In genomic region chr5:132072508-132072907, GRCh38 we compare ENCODE assay signal across 36 cellular contexts. TPM values are rescaled to one million over a fixed set of nuclear protein-coding genes. Genes with fewer than 3 reads are reported as not detected.
A peak's percentile ranks its signal among the peaks of the same experiment; 100 is the strongest.
DNase-seq lines count a peak whose midpoint lies in the region; ATAC-seq and TF ChIP-seq lines count a peak whose summit lies in the region.
"Had no signal": no experiment of that assay in that cellular context is flagged by ENCODE, and none has a peak within 500 bp of the region (broad histone marks: within the 10 kb centered on the region; RNA-seq: fewer than 3 reads in every experiment).

No MANE protein-coding gene starts in this region.

- peak overlapping the region; percentile 85 for H3K27ac ChIP-seq in RWPE2 (ENCODE audit: poor library complexity, severe bottlenecking)
- peak overlapping the region; percentile 76 for H3K27ac ChIP-seq in lower lobe of right lung
- H3K27ac ChIP-seq in smooth muscle cell (ENCODE audit: low read depth): no peak overlapping the region
- H3K27ac ChIP-seq: C4-2B, esophagus squamous epithelium, GM23248, prostate gland had no signal

- no peaks in the 10 kb centered on the region for H3K9me3 ChIP-seq in RWPE2 (ENCODE audit: severe bottlenecking)
- H3K9me3 ChIP-seq in lower lobe of right lung: no peaks in the 10 kb centered on the region
- H3K9me3 ChIP-seq in smooth muscle cell (replicated peaks; ENCODE audit: low read depth): no peaks in the 10 kb centered on the region
- H3K9me3 ChIP-seq: esophagus squamous epithelium, prostate gland had no signal

- H3K4me3 ChIP-seq in RWPE2 (ENCODE audit: severe bottlenecking) (no peak overlapping the region), lower lobe of right lung (no peak overlapping the region), smooth muscle cell (no peak overlapping the region)
- H3K4me3 ChIP-seq: esophagus squamous epithelium, GM23248, prostate gland had no signal

- no peak overlapping the region for H2AFZ ChIP-seq in smooth muscle cell (ENCODE audit: low read depth)
- H2AFZ ChIP-seq: GM23248 had no signal

- no peak overlapping the region for H3K9ac ChIP-seq in smooth muscle cell (ENCODE audit: low read depth)
- H3K9ac ChIP-seq: GM23248 had no signal

- no peak for DNase-seq in T-helper 1 cell
- peak; percentile 92 for DNase-seq in DMS53 (lab: John Stamatoyannopoulos, UW)
- no peak for DNase-seq in RWPE2 (ENCODE audit: low spot score)
- DNase-seq in lower lobe of right lung: peak; percentile 70
- no peak for DNase-seq in mesenteric fat pad (ENCODE audit: low spot score)
- DNase-seq in smooth muscle cell (lab: John Stamatoyannopoulos, UW; ENCODE audit: unreplicated experiment): no peak
- DNase-seq: activated naive CD4-positive, alpha-beta T cell treated with anti-CD3 and anti-CD28 coated beads, Interleukin-2, amount 10 ng/mL, durations not matched to agents 7 days and 5 days; activated T-cell treated with anti-CD3 and anti-CD28 coated beads, Interleukin-2, amount 50 U/mL, for 72 hours; DND-41; esophagus squamous epithelium; foreskin keratinocyte; GF-D8; GM23248; head of caudate nucleus; left ventricle myocardium superior; MV-4-11; naive thymus-derived CD8-positive, alpha-beta T cell; NCI-H1436 treated with DMSO at 0.1 percent for 48 hours; NCI-H2171; NCI-H524 treated with DMSO at 0.1 percent for 48 hours; NK-92 treated with Interleukin-12 subunit alpha and Interleukin-12 subunit beta, amount 100 ng/mL, for 24 hours; nucleus accumbens; SHP77; stimulated activated CD4-positive, alpha-beta T cell treated with anti-CD3 and anti-CD28 coated beads, Interleukin-12 subunit alpha, Interleukin-12 subunit beta, amount 100 ng/mL, for 4 hours; stimulated activated CD4-positive, alpha-beta T cell treated with anti-CD3 and anti-CD28 coated beads, Interleukin-2, amount 100 ng/mL, for 48 hours; substantia nigra; T-helper 9 cell had no signal

- no peaks in the 10 kb centered on the region for H3F3A ChIP-seq in smooth muscle cell (ENCODE audit: low read depth)

- no peaks in the 10 kb centered on the region for H3K79me2 ChIP-seq in smooth muscle cell (ENCODE audit: low read depth)

- no peaks in the 10 kb centered on the region for H3K27me3 ChIP-seq in RWPE2 (ENCODE audit: insufficient read depth, poor library complexity, severe bottlenecking)
- H3K27me3 ChIP-seq in lower lobe of right lung (ENCODE audit: low read depth): no peaks in the 10 kb centered on the region
- no peaks in the 10 kb centered on the region for H3K27me3 ChIP-seq in smooth muscle cell (ENCODE audit: low read depth)
- H3K27me3 ChIP-seq: esophagus squamous epithelium, foreskin keratinocyte had no signal

- peaks cover 11% of the 10 kb centered on the region for H3K36me3 Mint-ChIP-seq in T-helper 1 cell treated with Interleukin-12 subunit alpha and Interleukin-12 subunit beta and Interleukin-4 antibody, amounts not matched to agents 30 μg/mL and 1 μg/mL, for 36 hours (ENCODE audit: low read depth)
- H3K36me3 Mint-ChIP-seq: activated naive CD4-positive, alpha-beta T cell treated with anti-CD3 and anti-CD28 coated beads, Interleukin-2, amount 10 ng/mL, durations not matched to agents 7 days and 5 days; naive thymus-derived CD8-positive, alpha-beta T cell; type B pancreatic cell had no signal

- H3K27ac Mint-ChIP-seq in T-helper 1 cell treated with Interleukin-12 subunit alpha and Interleukin-12 subunit beta and Interleukin-4 antibody, amounts not matched to agents 30 μg/mL and 1 μg/mL, for 36 hours: peak overlapping the region; percentile 69
- H3K27ac Mint-ChIP-seq: activated naive CD4-positive, alpha-beta T cell treated with anti-CD3 and anti-CD28 coated beads, Interleukin-2, amount 10 ng/mL, durations not matched to agents 7 days and 5 days; activated T-cell treated with anti-CD3 and anti-CD28 coated beads, Interleukin-2, amount 50 U/mL, for 72 hours; type B pancreatic cell had no signal

- intact Hi-C loops in lower lobe of right lung (cut with DNase I): no loop called here

- H3K4me3 Mint-ChIP-seq in T-helper 1 cell treated with Interleukin-12 subunit alpha and Interleukin-12 subunit beta and Interleukin-4 antibody, amounts not matched to agents 30 μg/mL and 1 μg/mL, for 36 hours: no peak overlapping the region
- H3K4me3 Mint-ChIP-seq: activated naive CD4-positive, alpha-beta T cell treated with anti-CD3 and anti-CD28 coated beads, Interleukin-2, amount 10 ng/mL, durations not matched to agents 7 days and 5 days; activated T-cell treated with anti-CD3 and anti-CD28 coated beads, Interleukin-2, amount 50 U/mL, for 72 hours; type B pancreatic cell had no signal

- no peak for TF ChIP-seq POLR2A in GM18505 (IDR thresholded peaks at IDR 0.05; ENCODE audit: borderline replicate concordance, extremely low read depth, insufficient read depth, insufficient read length)

- no peaks in the 10 kb centered on the region for H3K36me3 ChIP-seq in RWPE2 (ENCODE audit: low read depth)
- H3K36me3 ChIP-seq in lower lobe of right lung: no peaks in the 10 kb centered on the region
- no peaks in the 10 kb centered on the region for H3K36me3 ChIP-seq in smooth muscle cell (ENCODE audit: low read depth)
- H3K36me3 ChIP-seq: esophagus squamous epithelium, prostate gland had no signal

- peaks cover 51% of the 10 kb centered on the region for H3K4me1 Mint-ChIP-seq in T-helper 1 cell treated with Interleukin-12 subunit alpha and Interleukin-12 subunit beta and Interleukin-4 antibody, amounts not matched to agents 30 μg/mL and 1 μg/mL, for 36 hours (ENCODE audit: low read depth)

- 94% methylated on average over 2 of the region's 2 CpGs for WGBS in smooth muscle cell (ENCODE audit: low lambda C conversion rate)

- H3K27me3 Mint-ChIP-seq in T-helper 1 cell treated with Interleukin-12 subunit alpha and Interleukin-12 subunit beta and Interleukin-4 antibody, amounts not matched to agents 30 μg/mL and 1 μg/mL, for 36 hours (ENCODE audit: low read depth): no peaks in the 10 kb centered on the region
- H3K27me3 Mint-ChIP-seq: naive thymus-derived CD8-positive, alpha-beta T cell; type B pancreatic cell had no signal

- H3K4me2 ChIP-seq in smooth muscle cell: no peak overlapping the region

- H3K9me3 Mint-ChIP-seq in T-helper 1 cell treated with Interleukin-12 subunit alpha and Interleukin-12 subunit beta and Interleukin-4 antibody, amounts not matched to agents 30 μg/mL and 1 μg/mL, for 36 hours: no peaks in the 10 kb centered on the region
- H3K9me3 Mint-ChIP-seq: activated naive CD4-positive, alpha-beta T cell treated with anti-CD3 and anti-CD28 coated beads, Interleukin-2, amount 10 ng/mL, durations not matched to agents 7 days and 5 days; activated T-cell treated with anti-CD3 and anti-CD28 coated beads, Interleukin-2, amount 50 U/mL, for 72 hours; naive thymus-derived CD8-positive, alpha-beta T cell; type B pancreatic cell had no signal

- no peak for ATAC-seq in RWPE2 (ENCODE audit: low read depth)
- ATAC-seq in lower lobe of right lung: peak; percentile 35 to 64
- ATAC-seq in GM18505 (IDR thresholded peaks at IDR 0.05; ENCODE audit: unreplicated experiment): no peak
- ATAC-seq: activated T-cell treated with anti-CD3 and anti-CD28 coated beads, Interleukin-2, amount 50 U/mL, for 72 hours; left ventricle myocardium superior; naive thymus-derived CD8-positive, alpha-beta T cell; sciatic nerve had no signal

- TF ChIP-seq CTCF in RWPE2 (IDR thresholded peaks at IDR 0.05; ENCODE audit: poor library complexity, severe bottlenecking) (no peak), lower lobe of right lung (IDR thresholded peaks at IDR 0.05) (no peak), smooth muscle cell (IDR thresholded peaks at IDR 0.05; ENCODE audit: borderline replicate concordance, insufficient read depth, poor library complexity, severe bottlenecking) (no peak)

- H3K4me1 ChIP-seq in RWPE2 (ENCODE audit: insufficient read depth, poor library complexity, severe bottlenecking): peaks cover 31% of the 10 kb centered on the region
- H3K4me1 ChIP-seq in lower lobe of right lung: peaks cover 39% of the 10 kb centered on the region
- no peaks in the 10 kb centered on the region for H3K4me1 ChIP-seq in smooth muscle cell (ENCODE audit: low read depth)
- H3K4me1 ChIP-seq: prostate gland had no signal

- H4K20me1 ChIP-seq in smooth muscle cell (ENCODE audit: low read depth): no peaks in the 10 kb centered on the region

RNA-seq across cellular contexts. Expression of gene CSF2, which starts 1.1 kb away (rescaled TPM):
- 3.9 TPM for total RNA-seq in lower lobe of right lung
- total RNA-seq in mesenteric fat pad: not detected
- total RNA-seq in smooth muscle cell: not detected in 2 replicates
- polyA plus RNA-seq in smooth muscle cell: not detected in 2 replicates
- total RNA-seq: cerebellum; esophagus squamous epithelium; GM23248; left ventricle myocardium superior; naive thymus-derived CD8-positive, alpha-beta T cell; prostate gland; sciatic nerve had no signal
- polyA plus RNA-seq: GM23248; naive thymus-derived CD8-positive, alpha-beta T cell had no signal

RNA-seq across cellular contexts. Expression of gene IL3, which starts 12.1 kb away (rescaled TPM):
- total RNA-seq in lower lobe of right lung (not detected), mesenteric fat pad (not detected), smooth muscle cell (not detected in 2 replicates)
- polyA plus RNA-seq in smooth muscle cell: not detected in 2 replicates
- total RNA-seq: A172; cerebellum; dermis microvascular lymphatic vessel endothelial cell; esophagus squamous epithelium; foreskin keratinocyte; GM23248; left ventricle myocardium superior; naive thymus-derived CD8-positive, alpha-beta T cell; prostate gland; sciatic nerve had no signal
- polyA plus RNA-seq: foreskin keratinocyte; GM23248; naive thymus-derived CD8-positive, alpha-beta T cell had no signal

Comparison
In these comparisons a context has a peak if more than half of its experiments do, and no peak if none do; other contexts are left out.
1. DNase-seq: peak in DMS53 (single experiment) and lower lobe of right lung (single experiment); none in T-helper 1 cell (0 of 5), RWPE2 (single experiment), mesenteric fat pad (single experiment) and smooth muscle cell (single experiment).
2. ATAC-seq: peak in lower lobe of right lung (2 of 2); none in RWPE2 (single experiment) and GM18505 (single experiment).